Comparison of ENCODE assay signal across 21 cellular contexts in genomic region chr20:33660035-33660684, GRCh38. TPM values are rescaled to one million over a fixed set of nuclear protein-coding genes. Genes with fewer than 3 reads are reported as not detected.
DNase-seq lines count a peak whose midpoint lies in the region; ATAC-seq, FAIRE-seq and TF ChIP-seq lines count a peak whose summit lies in the region.
"Had no signal": no experiment of that assay in that cellular context is flagged by ENCODE, and none has a peak within 500 bp of the region (broad histone marks: within the 10 kb centered on the region; RNA-seq: fewer than 3 reads in every experiment).

No MANE protein-coding gene starts in this region.

- H3K27me3 ChIP-seq in H9 (ENCODE audit: insufficient read depth, low read length) = no peaks in the 10 kb centered on the region
- H3K27me3 ChIP-seq: MG63 had no signal

- peaks cover 14% of the 10 kb centered on the region for H3K23me2 ChIP-seq in H9 (ENCODE audit: insufficient read length, low read depth, low read length, poor library complexity, severe bottlenecking)

- no peak overlapping the region for H2AFZ ChIP-seq in H9 (ENCODE audit: low read length)

- TF ChIP-seq CTCF in HEK293 (tag by site-specific recombination; IDR thresholded peaks at IDR 0.05) (no peak), kidney (IDR thresholded peaks at IDR 0.05; ENCODE audit: borderline replicate concordance, extremely low read depth, insufficient read depth) (no peak), progenitor cell of endocrine pancreas (IDR thresholded peaks at IDR 0.05; ENCODE audit: unreplicated experiment) (no peak), H9 (conservative IDR thresholded peaks at IDR 0.05) (no peak)

- no peaks in the 10 kb centered on the region for H3K79me1 ChIP-seq in H9 (ENCODE audit: insufficient read depth, low read depth, low read length, poor library complexity, severe bottlenecking)

- no peaks in the 10 kb centered on the region for H3K79me2 ChIP-seq in H9 (ENCODE audit: insufficient read depth, low read length)

- peaks cover 0 to 47% of the 10 kb centered on the region in 2 experiments; a peak in 1 of 3 replicates for H3K36me3 ChIP-seq in HEK293 (ENCODE audit: control insufficient read depth in 2 of 2, insufficient read depth in 1 of 2, low read length in 2 of 2)
- no peaks in the 10 kb centered on the region for H3K36me3 ChIP-seq in kidney (ENCODE audit: control insufficient read depth in 1 of 2, insufficient read depth in 2 of 2, low read length in 2 of 2)
- H3K36me3 ChIP-seq: MG63 had no signal

- no peak for ATAC-seq in activated naive CD8-positive, alpha-beta T cell treated with anti-CD3 and anti-CD28 coated beads, Interleukin-2, amount 10 ng/mL, durations not matched to agents 7 days and 5 days (ENCODE audit: low read depth)
- ATAC-seq in activated naive CD8-positive, alpha-beta T cell treated with anti-CD3 and anti-CD28 coated beads, Interleukin-2, amount 50 U/mL, for 24 hours = no peak
- ATAC-seq: PC-3 had no signal

- H3T11ph ChIP-seq in H9 (ENCODE audit: low read length) = no peak overlapping the region

- no peaks in the 10 kb centered on the region for H3K27me3 Mint-ChIP-seq in activated naive CD8-positive, alpha-beta T cell treated with anti-CD3 and anti-CD28 coated beads, Interleukin-2, amount 10 ng/mL, durations not matched to agents 7 days and 5 days
- no peaks in the 10 kb centered on the region for H3K27me3 Mint-ChIP-seq in activated naive CD8-positive, alpha-beta T cell treated with anti-CD3 and anti-CD28 coated beads, Interleukin-2, amount 50 U/mL, for 24 hours
- no peaks in the 10 kb centered on the region for H3K27me3 Mint-ChIP-seq in progenitor cell of endocrine pancreas
- no peaks in the 10 kb centered on the region for H3K27me3 Mint-ChIP-seq in activated CD4-positive, alpha-beta T cell treated with anti-CD3 and anti-CD28 coated beads, Interleukin-2, amount 10 ng/mL, durations not matched to agents 24 days and 14 days
- peaks cover 4% of the 10 kb centered on the region; the same call in 1 of the 2 replicates for H3K27me3 Mint-ChIP-seq in H9 (ENCODE audit: low read depth)

- H3K27ac Mint-ChIP-seq in activated naive CD8-positive, alpha-beta T cell treated with anti-CD3 and anti-CD28 coated beads, Interleukin-2, amount 10 ng/mL, durations not matched to agents 7 days and 5 days = no peak overlapping the region
- H3K27ac Mint-ChIP-seq in activated naive CD8-positive, alpha-beta T cell treated with anti-CD3 and anti-CD28 coated beads, Interleukin-2, amount 50 U/mL, for 24 hours = no peak overlapping the region
- H3K27ac Mint-ChIP-seq in progenitor cell of endocrine pancreas = peak overlapping the region; percentile 45
- H3K27ac Mint-ChIP-seq in activated CD4-positive, alpha-beta T cell treated with anti-CD3 and anti-CD28 coated beads, Interleukin-2, amount 10 ng/mL, durations not matched to agents 24 days and 14 days = no peak overlapping the region
- H3K27ac Mint-ChIP-seq in H9 = no peak overlapping the region
- H3K27ac Mint-ChIP-seq: CD14-positive monocyte had no signal

- H3K56ac ChIP-seq in H9 (ENCODE audit: insufficient read length, low read depth, low read length) = no peak overlapping the region

- no peak overlapping the region for H2BK5ac ChIP-seq in H9 (ENCODE audit: insufficient read length, low read length)

- no peak overlapping the region for H4K91ac ChIP-seq in H9 (ENCODE audit: insufficient read length, low read depth, low read length)

- H4K8ac ChIP-seq in H9 (replicated peaks; ENCODE audit: insufficient read length, low read depth, low read length) = no peak overlapping the region

- no peak overlapping the region for H3K23ac ChIP-seq in H9 (ENCODE audit: insufficient read length, low read depth, low read length)

- no peak overlapping the region for H3K4me2 ChIP-seq in H9 (ENCODE audit: insufficient read depth, insufficient read length, low read length)

- no peak overlapping the region for H2AK5ac ChIP-seq in H9 (ENCODE audit: insufficient read length, low read length)

- H3K4me1 Mint-ChIP-seq in activated naive CD8-positive, alpha-beta T cell treated with anti-CD3 and anti-CD28 coated beads, Interleukin-2, amount 10 ng/mL, durations not matched to agents 7 days and 5 days = peaks cover 15% of the 10 kb centered on the region
- peaks cover 14% of the 10 kb centered on the region for H3K4me1 Mint-ChIP-seq in activated naive CD8-positive, alpha-beta T cell treated with anti-CD3 and anti-CD28 coated beads, Interleukin-2, amount 50 U/mL, for 24 hours
- H3K4me1 Mint-ChIP-seq in progenitor cell of endocrine pancreas (ENCODE audit: low read depth) = peaks cover 11% of the 10 kb centered on the region
- H3K4me1 Mint-ChIP-seq in activated CD4-positive, alpha-beta T cell treated with anti-CD3 and anti-CD28 coated beads, Interleukin-2, amount 10 ng/mL, durations not matched to agents 24 days and 14 days = peaks cover 18% of the 10 kb centered on the region
- H3K4me1 Mint-ChIP-seq in H9 = peaks cover 19% of the 10 kb centered on the region in 2 experiments

- H3K27ac ChIP-seq in HEK293 (ENCODE audit: extremely low read depth, low read depth, low read length) (no peak overlapping the region), kidney (ENCODE audit: low read depth in 2 of 2, low read length in 2 of 2) (no peak overlapping the region), H9 (ENCODE audit: insufficient read length, low read depth, low read length) (no peak overlapping the region)
- H3K27ac ChIP-seq: SK-N-MC had no signal

- H2BK20ac ChIP-seq in H9 (ENCODE audit: low read depth, low read length, poor library complexity, severe bottlenecking) = no peak overlapping the region

- H3K4me3 ChIP-seq in HEK293 (ENCODE audit: low read depth, low read length) (no peak overlapping the region), kidney (ENCODE audit: low read length in 2 of 2) (no peak overlapping the region)
- H3K4me3 ChIP-seq: MG63, SK-N-MC had no signal

- no peaks in the 10 kb centered on the region for H3K9me3 Mint-ChIP-seq in activated naive CD8-positive, alpha-beta T cell treated with anti-CD3 and anti-CD28 coated beads, Interleukin-2, amount 10 ng/mL, durations not matched to agents 7 days and 5 days
- no peaks in the 10 kb centered on the region for H3K9me3 Mint-ChIP-seq in activated naive CD8-positive, alpha-beta T cell treated with anti-CD3 and anti-CD28 coated beads, Interleukin-2, amount 50 U/mL, for 24 hours
- no peaks in the 10 kb centered on the region for H3K9me3 Mint-ChIP-seq in progenitor cell of endocrine pancreas (ENCODE audit: low read depth)
- H3K9me3 Mint-ChIP-seq in activated CD4-positive, alpha-beta T cell treated with anti-CD3 and anti-CD28 coated beads, Interleukin-2, amount 10 ng/mL, durations not matched to agents 24 days and 14 days = no peaks in the 10 kb centered on the region
- H3K9me3 Mint-ChIP-seq in H9 = no peaks in the 10 kb centered on the region

- no peak overlapping the region for H4K5ac ChIP-seq in H9 (ENCODE audit: insufficient read length, low read depth, low read length)

- no peak overlapping the region for H2BK12ac ChIP-seq in H9 (ENCODE audit: insufficient read length, low read depth, low read length)

- H3K9ac ChIP-seq in kidney (ENCODE audit: low read length in 2 of 2) = no peak overlapping the region
- H3K9ac ChIP-seq in H9 (ENCODE audit: extremely low read depth, insufficient read length, low read length) = no peak overlapping the region

- no CpG with 5 or more reads among the region's 21 CpGs for WGBS in H9 (ENCODE audit: extremely low coverage, insufficient read length, low lambda C conversion rate)

- no peak overlapping the region for H2BK120ac ChIP-seq in H9 (ENCODE audit: low read depth, low read length, poor library complexity, severe bottlenecking)

- POLR2A ChIA-PET in activated naive CD8-positive, alpha-beta T cell treated with anti-CD3 and anti-CD28 coated beads, Interleukin-2, amount 10 ng/mL, durations not matched to agents 7 days and 5 days (lab: Charles Lee) = interaction anchor here (1.3 kb wide), 1 partner anchor 170 kb away, joined by 5 read pairs; the partner anchor contains the start of gene CBFA2T2
- POLR2A ChIA-PET in HEK293 (lab: Yijun Ruan, JAX) = no interaction called here

- no peak for FAIRE-seq in kidney (lab: Jason Lieb, UNC)
- FAIRE-seq: G401.6 had no signal

- intact Hi-C loops in kidney (cut with DNase I) = no loop called here
- intact Hi-C loops in activated CD4-positive, alpha-beta T cell treated with anti-CD3 and anti-CD28 coated beads, Interleukin-2, amount 10 ng/mL, durations not matched to agents 24 days and 14 days (cut with micrococcal nuclease) = no loop called here

- H3K4me3 Mint-ChIP-seq in activated naive CD8-positive, alpha-beta T cell treated with anti-CD3 and anti-CD28 coated beads, Interleukin-2, amount 10 ng/mL, durations not matched to agents 7 days and 5 days = no peak overlapping the region
- H3K4me3 Mint-ChIP-seq in activated naive CD8-positive, alpha-beta T cell treated with anti-CD3 and anti-CD28 coated beads, Interleukin-2, amount 50 U/mL, for 24 hours = no peak overlapping the region
- no peak overlapping the region for H3K4me3 Mint-ChIP-seq in progenitor cell of endocrine pancreas (ENCODE audit: low read depth)
- H3K4me3 Mint-ChIP-seq in activated CD4-positive, alpha-beta T cell treated with anti-CD3 and anti-CD28 coated beads, Interleukin-2, amount 10 ng/mL, durations not matched to agents 24 days and 14 days = no peak overlapping the region
- no peak overlapping the region for H3K4me3 Mint-ChIP-seq in H9
- H3K4me3 Mint-ChIP-seq: CD14-positive monocyte had no signal

- no peak overlapping the region for H3K14ac ChIP-seq in H9 (ENCODE audit: insufficient read depth, low read length)

- no peak overlapping the region for H3K18ac ChIP-seq in H9 (ENCODE audit: insufficient read length, low read depth, low read length)

- no peaks in the 10 kb centered on the region for H4K20me1 ChIP-seq in H9 (ENCODE audit: control insufficient read depth, insufficient read depth, insufficient read length)

- no peaks in the 10 kb centered on the region for H3K9me3 ChIP-seq in HEK293 (ENCODE audit: control insufficient read depth, insufficient read depth, low read depth, low read length)
- no peaks in the 10 kb centered on the region for H3K9me3 ChIP-seq in kidney (ENCODE audit: control insufficient read depth in 1 of 2, low read length in 2 of 2)
- no peaks in the 10 kb centered on the region for H3K9me3 ChIP-seq in H9 (ENCODE audit: control insufficient read depth, low read depth, low read length)
- H3K9me3 ChIP-seq: MG63 had no signal

- no peak overlapping the region for H3K4ac ChIP-seq in H9 (ENCODE audit: low read depth, low read length)

- H3K36me3 Mint-ChIP-seq in activated naive CD8-positive, alpha-beta T cell treated with anti-CD3 and anti-CD28 coated beads, Interleukin-2, amount 10 ng/mL, durations not matched to agents 7 days and 5 days = peaks cover 2% of the 10 kb centered on the region
- no peaks in the 10 kb centered on the region for H3K36me3 Mint-ChIP-seq in activated naive CD8-positive, alpha-beta T cell treated with anti-CD3 and anti-CD28 coated beads, Interleukin-2, amount 50 U/mL, for 24 hours (ENCODE audit: low read depth)
- H3K36me3 Mint-ChIP-seq in progenitor cell of endocrine pancreas (ENCODE audit: insufficient read depth) (peaks cover 4% of the 10 kb centered on the region), H9 (ENCODE audit: insufficient read depth in 1 of 3, low read depth in 3 of 3) (peaks cover 0 to 44% (median 4%) of the 10 kb centered on the region in 3 experiments; a peak in 6 of 7 replicates)
- H3K36me3 Mint-ChIP-seq in activated CD4-positive, alpha-beta T cell treated with anti-CD3 and anti-CD28 coated beads, Interleukin-2, amount 10 ng/mL, durations not matched to agents 24 days and 14 days (ENCODE audit: low read depth) = no peaks in the 10 kb centered on the region

- no peak overlapping the region for H2BK15ac ChIP-seq in H9 (ENCODE audit: low read depth, low read length)

- DNase-seq in activated naive CD8-positive, alpha-beta T cell treated with anti-CD3 and anti-CD28 coated beads, Interleukin-2, amount 10 ng/mL, durations not matched to agents 7 days and 5 days = peak; percentile 26
- no peak for DNase-seq in activated naive CD8-positive, alpha-beta T cell treated with anti-CD3 and anti-CD28 coated beads, Interleukin-2, amount 50 U/mL, for 24 hours
- DNase-seq in kidney (peak; percentile 74), progenitor cell of endocrine pancreas (ENCODE audit: low spot score, unreplicated experiment) (no peak), H9 (no peak)
- DNase-seq in activated CD4-positive, alpha-beta T cell treated with anti-CD3 and anti-CD28 coated beads, Interleukin-2, amount 10 ng/mL, durations not matched to agents 24 days and 14 days = no peak
- DNase-seq: GOT3, MG63, NCI-H1417 treated with DMSO at 0.1 percent for 48 hours, NCI-H187, NCI-H2107, NCI-H446 treated with DMSO at 0.1 percent for 48 hours, NCI-H526 treated with DMSO at 0.1 percent for 48 hours, PC-3, SHP77 treated with DMSO at 0.1 percent for 48 hours had no signal

- H3K4me1 ChIP-seq in HEK293 (ENCODE audit: control insufficient read depth, insufficient read depth, low read length) (no peaks in the 10 kb centered on the region), kidney (ENCODE audit: control insufficient read depth in 1 of 2, insufficient read depth in 1 of 2, low read depth in 1 of 2, low read length in 2 of 2) (peaks cover 9 to 10% of the 10 kb centered on the region in 2 donors), H9 (ENCODE audit: insufficient read depth, low read length) (no peaks in the 10 kb centered on the region; the same call in 1 of the 2 replicates)

- CTCF ChIA-PET in HEK293 (lab: Yijun Ruan, JAX) = no interaction called here

RNA-seq across cellular contexts. Expression of gene C20orf144, which starts 2.0 kb away (rescaled TPM):
- total RNA-seq in activated naive CD8-positive, alpha-beta T cell treated with anti-CD3 and anti-CD28 coated beads, Interleukin-2, amount 10 ng/mL, durations not matched to agents 7 days and 5 days = under 1 TPM; 0.39 to 0.43 TPM
- total RNA-seq in kidney = 0.16 TPM
- polyA plus RNA-seq in kidney (ENCODE audit: insufficient read depth, low read depth, low replicate concordance) = not detected
- total RNA-seq in progenitor cell of endocrine pancreas = 0.27 TPM in 1 of 2 replicates, not detected in the other
- total RNA-seq in activated CD4-positive, alpha-beta T cell treated with anti-CD3 and anti-CD28 coated beads, Interleukin-2, amount 10 ng/mL, durations not matched to agents 24 days and 14 days = 0.16 and 0.26 TPM in 2 replicates
- 0.24 and 0.26 TPM in 2 replicates for total RNA-seq in H9 (2021)
- total RNA-seq: Daoy, PC-3 had no signal
- polyA plus RNA-seq: CD14-positive monocyte had no signal

RNA-seq across cellular contexts. Expression of gene ACTL10, which starts 6.6 kb away (rescaled TPM):
- 1 to 10 TPM; 4.4 to 4.9 TPM for total RNA-seq in activated naive CD8-positive, alpha-beta T cell treated with anti-CD3 and anti-CD28 coated beads, Interleukin-2, amount 10 ng/mL, durations not matched to agents 7 days and 5 days
- total RNA-seq in kidney (3.0 TPM), progenitor cell of endocrine pancreas (0.36 and 0.38 TPM in 2 replicates), H9 (2021) (0.46 and 0.55 TPM in 2 replicates)
- 1.7 TPM for polyA plus RNA-seq in kidney (ENCODE audit: insufficient read depth, low read depth, low replicate concordance)
- total RNA-seq in activated CD4-positive, alpha-beta T cell treated with anti-CD3 and anti-CD28 coated beads, Interleukin-2, amount 10 ng/mL, durations not matched to agents 24 days and 14 days = 3.7 TPM in 2 replicates
- total RNA-seq: RPMI7951 had no signal

RNA-seq across cellular contexts. Expression of gene NECAB3, which starts 14.1 kb away (rescaled TPM):
- 10 to 100 TPM; 36.3 to 37.7 TPM for total RNA-seq in activated naive CD8-positive, alpha-beta T cell treated with anti-CD3 and anti-CD28 coated beads, Interleukin-2, amount 10 ng/mL, durations not matched to agents 7 days and 5 days
- total RNA-seq in kidney (19.7 TPM), progenitor cell of endocrine pancreas (68.3 and 74.6 TPM in 2 replicates), H9 (2021) (51.5 and 57.7 TPM in 2 replicates)
- 35.6 TPM for polyA plus RNA-seq in kidney (ENCODE audit: insufficient read depth, low read depth, low replicate concordance)
- 29.0 and 30.0 TPM in 2 replicates for total RNA-seq in activated CD4-positive, alpha-beta T cell treated with anti-CD3 and anti-CD28 coated beads, Interleukin-2, amount 10 ng/mL, durations not matched to agents 24 days and 14 days

RNA-seq across cellular contexts. Expression of gene E2F1, which starts 26.0 kb away (rescaled TPM):
- 10 to 100 TPM; 62.5 to 68.4 TPM for total RNA-seq in activated naive CD8-positive, alpha-beta T cell treated with anti-CD3 and anti-CD28 coated beads, Interleukin-2, amount 10 ng/mL, durations not matched to agents 7 days and 5 days
- 1.5 TPM for total RNA-seq in kidney
- 0.90 TPM for polyA plus RNA-seq in kidney (ENCODE audit: insufficient read depth, low read depth, low replicate concordance)
- total RNA-seq in progenitor cell of endocrine pancreas = 26.2 and 26.5 TPM in 2 replicates
- total RNA-seq in activated CD4-positive, alpha-beta T cell treated with anti-CD3 and anti-CD28 coated beads, Interleukin-2, amount 10 ng/mL, durations not matched to agents 24 days and 14 days = 77.2 and 78.3 TPM in 2 replicates
- total RNA-seq in H9 (2021) = 57.9 and 58.7 TPM in 2 replicates

RNA-seq across cellular contexts. Expression of gene PXMP4, which starts 60.0 kb away (rescaled TPM):
- 10 to 100 TPM; 13.4 to 19.2 TPM for total RNA-seq in activated naive CD8-positive, alpha-beta T cell treated with anti-CD3 and anti-CD28 coated beads, Interleukin-2, amount 10 ng/mL, durations not matched to agents 7 days and 5 days
- total RNA-seq in kidney (11.6 TPM), progenitor cell of endocrine pancreas (5.0 and 6.1 TPM in 2 replicates), H9 (2021) (4.5 and 5.7 TPM in 2 replicates)
- 9.8 TPM for polyA plus RNA-seq in kidney (ENCODE audit: insufficient read depth, low read depth, low replicate concordance)
- total RNA-seq in activated CD4-positive, alpha-beta T cell treated with anti-CD3 and anti-CD28 coated beads, Interleukin-2, amount 10 ng/mL, durations not matched to agents 24 days and 14 days = 5.4 and 5.5 TPM in 2 replicates
- total RNA-seq: PC-3 had no signal

Comparison
In these comparisons a context has a peak if more than half of its experiments do, and no peak if none do; other contexts are left out.
1. DNase-seq: peak in activated naive CD8-positive, alpha-beta T cell treated with anti-CD3 and anti-CD28 coated beads, Interleukin-2, amount 10 ng/mL, durations not matched to agents 7 days and 5 days (single experiment) and kidney (single experiment); none in activated naive CD8-positive, alpha-beta T cell treated with anti-CD3 and anti-CD28 coated beads, Interleukin-2, amount 50 U/mL, for 24 hours (single experiment), progenitor cell of endocrine pancreas (single experiment), activated CD4-positive, alpha-beta T cell treated with anti-CD3 and anti-CD28 coated beads, Interleukin-2, amount 10 ng/mL, durations not matched to agents 24 days and 14 days (single experiment) and H9 (single experiment).